ENCODE assay signal across 26 cellular contexts in genomic region chr1:31300193-31300592, GRCh38.
"Had no signal": no experiment of that assay in that cellular context is flagged by ENCODE, and none has a peak within 500 bp of the region (broad histone marks: within the 10 kb centered on the region; RNA-seq: fewer than 3 reads in every experiment).

No MANE protein-coding gene starts in this region.

- H3K4me3 ChIP-seq: body of pancreas, hepatocyte, left ventricle myocardium inferior, sigmoid colon, smooth muscle cell, testis, vagina had no signal

- DNase-seq: activated CD8-positive, alpha-beta memory T cell treated with anti-CD3 and anti-CD28 coated beads, Interleukin-2, amount 50 U/mL, for 48 hours; activated gamma-delta T cell; activated naive CD4-positive, alpha-beta T cell treated with anti-CD3 and anti-CD28 coated beads, Interleukin-2, amount 50 U/mL, for 16 hours; activated naive CD8-positive, alpha-beta T cell treated with anti-CD3 and anti-CD28 coated beads, Interleukin-2, amount 50 U/mL, for 24 hours; body of pancreas; dermis blood vessel endothelial cell; effector CD8-positive, alpha-beta T cell; glutamatergic neuron; left ventricle myocardium inferior; midbrain; nephron progenitor cell; occipital lobe; sigmoid colon; stimulated activated CD4-positive, alpha-beta T cell treated with anti-CD3 and anti-CD28 coated beads, Interleukin-15, amount 100 ng/mL, for 24 hours; stimulated activated naive CD4-positive, alpha-beta T cell; T1000; testis had no signal

- H3K27ac ChIP-seq: body of pancreas, hepatocyte, left ventricle myocardium inferior, sigmoid colon, testis, vagina had no signal

- H3K36me3 ChIP-seq: left ventricle myocardium inferior, sigmoid colon, vagina had no signal

- H2AFZ ChIP-seq: hepatocyte had no signal

- H3K27me3 ChIP-seq: body of pancreas, hepatocyte, sigmoid colon, testis, vagina had no signal

- H3K27ac Mint-ChIP-seq: activated naive CD8-positive, alpha-beta T cell treated with anti-CD3 and anti-CD28 coated beads, Interleukin-2, amount 50 U/mL, for 24 hours; activated T-helper 1 cell treated with anti-CD3 and anti-CD28 coated beads, Interleukin-12 subunit alpha, Interleukin-12 subunit beta, Interleukin-2, Interleukin-4 antibody, amounts not matched to agents 30 ng/mL and 10 ng/mL and 1 ng/mL, durations not matched to agents 14 hours and 24 hours and 36 hours; nephron progenitor cell; T-helper 1 cell treated with Interleukin-12 subunit alpha and Interleukin-12 subunit beta and Interleukin-4 antibody, amounts not matched to agents 30 μg/mL and 1 μg/mL, for 36 hours; type B pancreatic cell; WTC11 had no signal

- H3K36me3 Mint-ChIP-seq: type B pancreatic cell had no signal

- ATAC-seq: activated naive CD8-positive, alpha-beta T cell treated with anti-CD3 and anti-CD28 coated beads, Interleukin-2, amount 50 U/mL, for 24 hours; body of pancreas; esophagus mucosa; WTC11 had no signal

- H3K4me2 ChIP-seq: hepatocyte, smooth muscle cell had no signal

- H3K4me3 Mint-ChIP-seq: activated naive CD8-positive, alpha-beta T cell treated with anti-CD3 and anti-CD28 coated beads, Interleukin-2, amount 50 U/mL, for 24 hours; activated T-helper 1 cell treated with anti-CD3 and anti-CD28 coated beads, Interleukin-12 subunit alpha, Interleukin-12 subunit beta, Interleukin-2, Interleukin-4 antibody, amounts not matched to agents 30 ng/mL and 10 ng/mL and 1 ng/mL, durations not matched to agents 14 hours and 24 hours and 36 hours; nephron progenitor cell; T-helper 1 cell treated with Interleukin-12 subunit alpha and Interleukin-12 subunit beta and Interleukin-4 antibody, amounts not matched to agents 30 μg/mL and 1 μg/mL, for 36 hours; type B pancreatic cell; WTC11 had no signal

- H3K4me1 Mint-ChIP-seq: nephron progenitor cell had no signal

- H3K9me3 ChIP-seq: body of pancreas, left ventricle myocardium inferior, sigmoid colon, testis, vagina had no signal

- H3K9me3 Mint-ChIP-seq: activated naive CD8-positive, alpha-beta T cell treated with anti-CD3 and anti-CD28 coated beads, Interleukin-2, amount 50 U/mL, for 24 hours; activated T-helper 1 cell treated with anti-CD3 and anti-CD28 coated beads, Interleukin-12 subunit alpha, Interleukin-12 subunit beta, Interleukin-2, Interleukin-4 antibody, amounts not matched to agents 30 ng/mL and 10 ng/mL and 1 ng/mL, durations not matched to agents 14 hours and 24 hours and 36 hours; nephron progenitor cell; T-helper 1 cell treated with Interleukin-12 subunit alpha and Interleukin-12 subunit beta and Interleukin-4 antibody, amounts not matched to agents 30 μg/mL and 1 μg/mL, for 36 hours; type B pancreatic cell; WTC11 had no signal

- FAIRE-seq: frontal cortex had no signal

- H3K27me3 Mint-ChIP-seq: activated naive CD8-positive, alpha-beta T cell treated with anti-CD3 and anti-CD28 coated beads, Interleukin-2, amount 50 U/mL, for 24 hours; type B pancreatic cell had no signal
